Comparison of ENCODE assay signal across 8 cellular contexts in genomic region chr17:7856081-7856791, GRCh38. TPM values are rescaled to one million over a fixed set of nuclear protein-coding genes. Genes with fewer than 3 reads are reported as not detected.
DNase-seq lines count a peak whose midpoint lies in the region; ATAC-seq lines count a peak whose summit lies in the region.

No MANE protein-coding gene starts in this region.

- H3K4me1 ChIP-seq in mesenchymal stem cell (ENCODE audit: control insufficient read depth, insufficient read depth, low read depth, low read length) = peaks cover 37% of the 10 kb centered on the region
- H3K4me1 ChIP-seq in aorta (ENCODE audit: control insufficient read depth in 1 of 2, insufficient read depth in 2 of 2, low read length in 2 of 2) = no peaks in the 10 kb centered on the region

- no peak overlapping the region for H3K14ac ChIP-seq in mesenchymal stem cell (ENCODE audit: low read length in 2 of 2)

- H3K4me2 ChIP-seq in mesenchymal stem cell (ENCODE audit: low read length, poor library complexity, severe bottlenecking) = peak overlapping the region; percentile 77

- H3K27ac ChIP-seq in cingulate gyrus (ENCODE audit: low read depth, low read length) (peak overlapping the region; percentile 97), mesenchymal stem cell (ENCODE audit: low read length, poor library complexity, severe bottlenecking) (peak overlapping the region; percentile 57), aorta (ENCODE audit: low read depth in 1 of 2, low read length in 2 of 2) (peak overlapping the region in 1 of 2 donors; percentile 55)

- H4K8ac ChIP-seq in mesenchymal stem cell (ENCODE audit: low read length) = no peak overlapping the region

- intact Hi-C loops in aorta (cut with DNase I) = loop anchor here (5.0 to 10.0 kb wide), 2 partner anchors 111 to 201 kb away; no protein-coding TSS in a partner anchor

- peak overlapping the region; percentile 56 to 94 for H3K4me3 ChIP-seq in mesenchymal stem cell (ENCODE audit: insufficient read depth in 1 of 2, low read depth in 1 of 2, low read length in 2 of 2)
- H3K4me3 ChIP-seq in aorta (ENCODE audit: low read length in 2 of 2) = peak overlapping the region; percentile 10 to 33

- no peak overlapping the region for H4K91ac ChIP-seq in mesenchymal stem cell (ENCODE audit: low read length)

- H3K23ac ChIP-seq in mesenchymal stem cell (ENCODE audit: low read length in 2 of 2) = no peak overlapping the region

- H3K36me3 ChIP-seq in mesenchymal stem cell (ENCODE audit: control insufficient read depth in 1 of 2, insufficient read depth in 2 of 2, low read depth in 1 of 2, low read length in 2 of 2) = peaks cover 33 to 42% of the 10 kb centered on the region in 2 experiments
- H3K36me3 ChIP-seq in aorta (ENCODE audit: control insufficient read depth in 1 of 2, insufficient read depth in 2 of 2, low read length in 1 of 2) = no peaks in the 10 kb centered on the region

- H2AFZ ChIP-seq in mesenchymal stem cell (ENCODE audit: low read depth, low read length) = no peak overlapping the region

- DNase-seq in NCI-H2171 treated with DMSO at 0.1 percent for 48 hours (lab: John Stamatoyannopoulos, UW) (peak; percentile 23), NCI-H2171 (lab: John Stamatoyannopoulos, UW) (no peak), OCI-M2 (lab: John Stamatoyannopoulos, UW; ENCODE audit: unreplicated experiment) (peak; percentile 55), mesenchymal stem cell (no peak), aorta (peak; percentile 66 to 81)

- no peaks in the 10 kb centered on the region for H3K9me3 ChIP-seq in mesenchymal stem cell (ENCODE audit: control insufficient read depth, low read length)
- no peaks in the 10 kb centered on the region for H3K9me3 ChIP-seq in aorta (ENCODE audit: control insufficient read depth, low read length)

- H2BK12ac ChIP-seq in mesenchymal stem cell (ENCODE audit: low read length in 2 of 2) = no peak overlapping the region

- H2BK120ac ChIP-seq in mesenchymal stem cell (ENCODE audit: low read depth, low read length) = peak overlapping the region; percentile 12

- no peak overlapping the region for H2BK15ac ChIP-seq in mesenchymal stem cell (ENCODE audit: low read depth, poor library complexity, severe bottlenecking)

- no peak overlapping the region for H2AK5ac ChIP-seq in mesenchymal stem cell (ENCODE audit: low read length, severe bottlenecking)

- WGBS in mesenchymal stem cell = 10% methylated on average over 23 of the region's 26 CpGs
- WGBS in aorta, 2 donors = 6 to 9% methylated on average over 26 of the region's 26 CpGs

- peak overlapping the region; percentile 8 to 22 for H3K18ac ChIP-seq in mesenchymal stem cell (ENCODE audit: low read depth in 1 of 2, low read length in 2 of 2)

- H3K27me3 ChIP-seq in mesenchymal stem cell (ENCODE audit: control insufficient read depth in 1 of 2, insufficient read depth in 1 of 2, low read length in 2 of 2) = no peaks in the 10 kb centered on the region
- H3K27me3 ChIP-seq in aorta (ENCODE audit: control insufficient read depth in 1 of 2, insufficient read depth in 2 of 2, low read length in 1 of 2) = no peaks in the 10 kb centered on the region

- no peak overlapping the region for H2BK5ac ChIP-seq in mesenchymal stem cell (ENCODE audit: low read depth, low read length, poor library complexity, severe bottlenecking)

- ATAC-seq in aorta (ENCODE audit: low FRiP score) (no peak), HG03460 (IDR thresholded peaks at IDR 0.05; ENCODE audit: unreplicated experiment) (no peak), HG03108 (IDR thresholded peaks at IDR 0.05; ENCODE audit: unreplicated experiment) (no peak)

- H3K4ac ChIP-seq in mesenchymal stem cell (ENCODE audit: low read depth in 1 of 2, low read length in 2 of 2) = peak overlapping the region; percentile 2 to 15

- peak overlapping the region; percentile 96 for H3K9ac ChIP-seq in mesenchymal stem cell (ENCODE audit: low read length)

- H3K79me1 ChIP-seq in mesenchymal stem cell (replicated peaks; ENCODE audit: low read length, poor library complexity, severe bottlenecking) = peaks cover 38% of the 10 kb centered on the region

RNA-seq across cellular contexts. Expression of gene NAA38, which starts 1.1 kb away (rescaled TPM):
- polyA plus RNA-seq in mesenchymal stem cell (2013, experiment 1 of 2) = 98.1 TPM
- 95.0 TPM for polyA plus RNA-seq in mesenchymal stem cell (2013, experiment 2 of 2)
- total RNA-seq in aorta = 10 to 100 TPM; 44.1 to 47.4 TPM
- 100 to 1,000 TPM; 111 to 143 TPM for polyA plus RNA-seq in aorta

RNA-seq across cellular contexts. Expression of gene TMEM88, which starts 1.4 kb away (rescaled TPM):
- polyA plus RNA-seq in mesenchymal stem cell (2013, experiment 1 of 2) = 79.2 TPM
- 76.9 TPM for polyA plus RNA-seq in mesenchymal stem cell (2013, experiment 2 of 2)
- total RNA-seq in aorta = 10 to 100 TPM; 16.0 to 28.6 TPM
- 1 to 10 TPM in 1 of 2 donors, not detected in 1; 4.5 TPM for polyA plus RNA-seq in aorta

RNA-seq across cellular contexts. Expression of gene CYB5D1, which starts 1.6 kb away (rescaled TPM):
- 7.9 TPM for polyA plus RNA-seq in mesenchymal stem cell (2013, experiment 1 of 2)
- 8.0 TPM for polyA plus RNA-seq in mesenchymal stem cell (2013, experiment 2 of 2)
- total RNA-seq in aorta = 10 to 100 TPM; 10.5 to 12.5 TPM
- polyA plus RNA-seq in aorta = 1 to 10 TPM; 6.1 to 8.2 TPM

RNA-seq across cellular contexts. Expression of gene KDM6B, which starts 22.2 kb away (rescaled TPM):
- 16.2 TPM for polyA plus RNA-seq in mesenchymal stem cell (2013, experiment 1 of 2)
- polyA plus RNA-seq in mesenchymal stem cell (2013, experiment 2 of 2) = 16.4 TPM
- 10 to 100 TPM; 28.2 to 44.8 TPM for total RNA-seq in aorta
- 1 to 10 TPM; 3.1 to 6.9 TPM for polyA plus RNA-seq in aorta

RNA-seq across cellular contexts. Expression of gene CHD3, which starts 32.4 kb away (rescaled TPM):
- polyA plus RNA-seq in mesenchymal stem cell (2013, experiment 1 of 2) = 56.3 TPM
- 50.2 TPM for polyA plus RNA-seq in mesenchymal stem cell (2013, experiment 2 of 2)
- 100 to 1,000 TPM in 1 of 2 donors, 10 to 100 TPM in 1; 73.1 to 125 TPM for total RNA-seq in aorta
- 100 to 1,000 TPM in 1 of 2 donors, 10 to 100 TPM in 1; 88.8 to 119 TPM for polyA plus RNA-seq in aorta

Comparison
In these comparisons a context has a peak if more than half of its experiments do, and no peak if none do; other contexts are left out.
1. DNase-seq: peak in NCI-H2171 treated with DMSO at 0.1 percent for 48 hours (single experiment), OCI-M2 (single experiment) and aorta (2 of 2); none in NCI-H2171 (single experiment) and mesenchymal stem cell (single experiment).